Comparison of ENCODE assay signal across 8 cellular contexts in genomic region chr5:96881511-96882115, GRCh38. TPM values are rescaled to one million over a fixed set of nuclear protein-coding genes. Genes with fewer than 3 reads are reported as not detected.
DNase-seq lines count a peak whose midpoint lies in the region; TF ChIP-seq lines count a peak whose summit lies in the region.

No MANE protein-coding gene starts in this region.

- no peak for DNase-seq in Calu3
- DNase-seq in MV-4-11 (lab: John Stamatoyannopoulos, UW) = peak; percentile 10
- peak; percentile 69 for DNase-seq in mammary epithelial cell
- no peak for DNase-seq in endodermal cell
- no peak for DNase-seq in head of caudate nucleus
- DNase-seq in NCI-H345 treated with DMSO at 0.1 percent for 48 hours (lab: John Stamatoyannopoulos, UW; ENCODE audit: unreplicated experiment) = no peak
- no peak for DNase-seq in DMS 273 treated with DMSO at 0.1 percent for 48 hours (lab: John Stamatoyannopoulos, UW)

- TF ChIP-seq CTCF in Calu3 (IDR thresholded peaks at IDR 0.05; ENCODE audit: unreplicated experiment) = no peak
- no peak for TF ChIP-seq CTCF in mammary epithelial cell (conservative IDR thresholded peaks at IDR 0.05 in 1 of 2, IDR thresholded peaks at IDR 0.05 in 1 of 2; ENCODE audit: extremely low read depth in 1 of 2, insufficient read depth in 1 of 2, low read depth in 1 of 2, low read length in 2 of 2)
- no peak for TF ChIP-seq CTCF in neutrophil (IDR thresholded peaks at IDR 0.05)
- TF ChIP-seq CTCF in endodermal cell (conservative IDR thresholded peaks at IDR 0.05) = no peak

- H3K4me2 ChIP-seq in mammary epithelial cell (ENCODE audit: insufficient read depth, low read depth, low read length) = peak overlapping the region; percentile 22

- H3K9ac ChIP-seq in mammary epithelial cell (ENCODE audit: insufficient read depth, low read length) = no peak overlapping the region
- no peak overlapping the region for H3K9ac ChIP-seq in endodermal cell (ENCODE audit: extremely low read depth, low read length, poor library complexity, severe bottlenecking)

- H3K4me3 Mint-ChIP-seq in Calu3 (ENCODE audit: low read depth, unreplicated experiment) (no peak overlapping the region), endodermal cell (no peak overlapping the region)

- BruUV-seq in Calu3 (replicated peaks; lab: Mats Ljungman, UMichigan) = no TSS peak
- BruUV-seq in mammary epithelial cell (replicated peaks; lab: Mats Ljungman, UMichigan) = no TSS peak

- H3K4me1 Mint-ChIP-seq in Calu3 (ENCODE audit: low read depth, unreplicated experiment) (peaks cover 33% of the 10 kb centered on the region), endodermal cell (peaks cover 8% of the 10 kb centered on the region)

- in situ Hi-C loops in mammary epithelial cell (cut with MboI; ENCODE audit: low sequenced_read_pairs in 2 of 2) = no loop called here

- H3K27ac ChIP-seq in mammary epithelial cell (ENCODE audit: insufficient read depth, low read depth, low read length) (peak overlapping the region; percentile 65), neutrophil (peak overlapping the region; percentile 78), endodermal cell (ENCODE audit: low read depth, low read length) (no peak overlapping the region)

- CTCF ChIA-PET in Calu3 (lab: Charles Lee) = interaction anchor here (0.6 kb wide), 1 partner anchor 127 kb away, joined by 3 read pairs; no protein-coding TSS in a partner anchor
- CTCF ChIA-PET in mammary epithelial cell (lab: Charles Lee; ENCODE audit: low non-redundant PET) = no interaction called here

- H3K9me3 ChIP-seq in mammary epithelial cell (replicated peaks; ENCODE audit: insufficient read depth, low read length) (no peaks in the 10 kb centered on the region), neutrophil (no peaks in the 10 kb centered on the region), endodermal cell (ENCODE audit: control insufficient read depth, low read length) (no peaks in the 10 kb centered on the region)

- H3K36me3 Mint-ChIP-seq in Calu3 (ENCODE audit: insufficient read depth, unreplicated experiment) (peaks cover 27% of the 10 kb centered on the region), endodermal cell (ENCODE audit: low read depth) (no peaks in the 10 kb centered on the region)

- WGBS in mammary epithelial cell (ENCODE audit: low coverage, missing lambda C conversion rate) = 97% methylated on average over 2 of the region's 2 CpGs
- 57 to 60% methylated on average over 2 of the region's 2 CpGs for WGBS in endodermal cell (ENCODE audit: insufficient coverage in 1 of 2, insufficient read length in 1 of 2), 2 experiments

- dilution Hi-C loops in mammary epithelial cell (cut with HindIII; ENCODE audit: low sequenced_read_pairs) = no loop called here

- peaks cover 6% of the 10 kb centered on the region for H3K9me3 Mint-ChIP-seq in Calu3 (ENCODE audit: low read depth, unreplicated experiment)
- H3K9me3 Mint-ChIP-seq in endodermal cell = no peaks in the 10 kb centered on the region

- H3K4me3 ChIP-seq in mammary epithelial cell (replicated peaks in 1 of 3; ENCODE audit: insufficient read depth in 1 of 3, low read depth in 2 of 3, low read length in 3 of 3) (no peak overlapping the region), neutrophil (ENCODE audit: low read depth in 1 of 2, low read length in 1 of 2) (no peak overlapping the region), endodermal cell (ENCODE audit: low read length) (no peak overlapping the region)

- H3K79me2 ChIP-seq in mammary epithelial cell (ENCODE audit: insufficient read depth, low read length) = peaks cover 6% of the 10 kb centered on the region

- H3K27ac Mint-ChIP-seq in Calu3 (ENCODE audit: unreplicated experiment) (peak overlapping the region; percentile 86), endodermal cell (no peak overlapping the region)

- no peaks in the 10 kb centered on the region for H3K27me3 ChIP-seq in mammary epithelial cell (ENCODE audit: insufficient read depth, low read length)
- H3K27me3 ChIP-seq in neutrophil = no peaks in the 10 kb centered on the region
- H3K27me3 ChIP-seq in endodermal cell (ENCODE audit: control insufficient read depth, insufficient read depth, low read length, poor library complexity, severe bottlenecking) = no peaks in the 10 kb centered on the region

- intact Hi-C loops in Calu3 (cut with micrococcal nuclease; ENCODE audit: unreplicated experiment) (loop anchor here (5.0 kb wide), 1 partner anchor 281 kb away; no protein-coding TSS in a partner anchor), mammary epithelial cell (cut with micrococcal nuclease) (no loop called here), head of caudate nucleus (cut with DNase I) (no loop called here)

- no peaks in the 10 kb centered on the region for H4K20me1 ChIP-seq in mammary epithelial cell (ENCODE audit: insufficient read depth, low read length)

- H3K36me3 ChIP-seq in mammary epithelial cell (ENCODE audit: insufficient read depth, low read length) (no peaks in the 10 kb centered on the region), neutrophil (peaks cover 7% of the 10 kb centered on the region), endodermal cell (ENCODE audit: control insufficient read depth, insufficient read depth, low read length) (no peaks in the 10 kb centered on the region)

- H3K4me1 ChIP-seq in mammary epithelial cell (ENCODE audit: insufficient read depth, low read length) (peaks cover 28% of the 10 kb centered on the region), neutrophil (ENCODE audit: control insufficient read depth in 1 of 2, insufficient read depth in 1 of 2, low read depth in 1 of 2, low read length in 1 of 2) (peaks cover 31 to 35% of the 10 kb centered on the region in 2 experiments), endodermal cell (ENCODE audit: control insufficient read depth, insufficient read depth, low read length) (no peaks in the 10 kb centered on the region)

- H2AFZ ChIP-seq in mammary epithelial cell (ENCODE audit: low read depth, low read length) = peak overlapping the region; percentile 51

- H3K27me3 Mint-ChIP-seq in Calu3 (ENCODE audit: unreplicated experiment) (no peaks in the 10 kb centered on the region), endodermal cell (ENCODE audit: insufficient read depth) (peaks cover 2% of the 10 kb centered on the region)

RNA-seq across cellular contexts. Expression of gene ERAP2, which starts 5.3 kb away (rescaled TPM):
- total RNA-seq in Calu3 (2022) = 67.7 TPM in 2 replicates
- 10 to 100 TPM in 1 of 2 donors, 1 to 10 TPM in 1; 2.8 to 14.3 TPM for total RNA-seq in mammary epithelial cell
- 41.6 TPM for polyA plus RNA-seq in mammary epithelial cell
- 73.1 TPM for polyA minus RNA-seq in mammary epithelial cell
- not detected for total RNA-seq in endodermal cell
- polyA plus RNA-seq in endodermal cell (2013, experiment 1 of 2) = not detected
- not detected for polyA plus RNA-seq in endodermal cell (2013, experiment 2 of 2)

RNA-seq across cellular contexts. Expression of gene LNPEP, which starts 54.3 kb away (rescaled TPM):
- total RNA-seq in Calu3 (2022) (76.0 and 85.5 TPM in 2 replicates), mammary epithelial cell (10 to 100 TPM; 38.5 to 77.5 TPM), endodermal cell (10 to 100 TPM; 11.2 to 12.3 TPM)
- polyA plus RNA-seq in mammary epithelial cell = 17.7 TPM
- 71.7 TPM for polyA minus RNA-seq in mammary epithelial cell
- polyA plus RNA-seq in endodermal cell (2013, experiment 1 of 2) = 6.3 TPM
- polyA plus RNA-seq in endodermal cell (2013, experiment 2 of 2) = 6.3 TPM

Comparison
In these comparisons a context has a peak if more than half of its experiments do, and no peak if none do; other contexts are left out.
1. DNase-seq: peak in MV-4-11 (single experiment) and mammary epithelial cell (single experiment); none in Calu3 (single experiment), endodermal cell (single experiment), head of caudate nucleus (0 of 42), NCI-H345 treated with DMSO at 0.1 percent for 48 hours (single experiment) and DMS 273 treated with DMSO at 0.1 percent for 48 hours (single experiment).